ENCODE assay signal across 11 cellular contexts in the genomic region with DNA sequence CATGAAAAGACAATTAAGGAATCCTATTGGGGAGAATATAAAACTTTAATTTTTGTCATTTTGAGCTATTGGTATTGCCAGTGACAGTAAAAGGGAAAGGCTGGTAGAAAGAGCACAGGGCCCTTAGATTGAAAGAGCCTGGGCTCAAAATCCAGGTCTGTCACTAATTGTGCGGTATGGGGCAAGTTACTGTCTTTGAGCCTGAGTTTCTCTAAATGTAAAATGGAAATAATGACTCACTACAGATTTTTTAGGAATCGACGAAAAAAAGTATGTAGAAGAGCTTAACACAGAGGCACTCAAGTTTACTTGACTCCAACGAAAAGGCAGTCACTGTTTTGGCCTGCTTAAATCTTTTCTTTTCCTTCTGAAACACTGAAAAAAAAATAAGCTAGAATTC. TPM values are rescaled to one million over a fixed set of nuclear protein-coding genes. Genes with fewer than 3 reads are reported as not detected.
DNase-seq lines count a peak whose midpoint lies in the region; ATAC-seq, FAIRE-seq and TF ChIP-seq lines count a peak whose summit lies in the region.
"Had no signal": no experiment of that assay in that cellular context is flagged by ENCODE, and none has a peak within 500 bp of the region (broad histone marks: within the 10 kb centered on the region; RNA-seq: fewer than 3 reads in every experiment).

No MANE protein-coding gene starts in this region.

- peaks cover 20% of the 10 kb centered on the region for H3K36me3 Mint-ChIP-seq in MCF 10A (ENCODE audit: insufficient read depth, unreplicated experiment)

- H3K4me1 ChIP-seq in breast epithelium, result peaks cover 11 to 25% of the 10 kb centered on the region in 2 donors
- peaks cover 32% of the 10 kb centered on the region for H3K4me1 ChIP-seq in mesodermal cell (ENCODE audit: control insufficient read depth, insufficient read depth, low read length, poor library complexity, severe bottlenecking)
- peaks cover 3 to 86% (median 22%) of the 10 kb centered on the region in 4 donors for H3K4me1 ChIP-seq in Peyer's patch

- no peaks in the 10 kb centered on the region for H3K27me3 Mint-ChIP-seq in MCF 10A (ENCODE audit: insufficient read depth, unreplicated experiment)

- H3K4me3 ChIP-seq in breast epithelium, result no peak overlapping the region
- no peak overlapping the region for H3K4me3 ChIP-seq in mesodermal cell (ENCODE audit: extremely low read depth, insufficient read depth, low read length, poor library complexity, severe bottlenecking)
- H3K4me3 ChIP-seq in Peyer's patch, result no peak overlapping the region

- no peak overlapping the region for H3K4me3 Mint-ChIP-seq in MCF 10A (ENCODE audit: unreplicated experiment)

- H3K27me3 ChIP-seq in breast epithelium, result no peaks in the 10 kb centered on the region
- H3K27me3 ChIP-seq in Peyer's patch, result no peaks in the 10 kb centered on the region
- H3K27me3 ChIP-seq: BLaER1 treated with 17β-estradiol and CSF1 and Interleukin-3, amounts not matched to agents 10 nM and 100 nM had no signal

- DNase-seq in MCF 10A (ENCODE audit: unreplicated experiment), result no peak
- no peak for DNase-seq in breast epithelium (ENCODE audit: low spot score in 2 of 2)
- peak; percentile 31 for DNase-seq in amniotic stem cell (lab: John Stamatoyannopoulos, UW)
- no peak for DNase-seq in left colon
- no peak for DNase-seq in SIG-M5 (lab: John Stamatoyannopoulos, UW)
- DNase-seq in GM12892 (ENCODE audit: insufficient read length), result no peak
- DNase-seq in Peyer's patch, result no peak
- DNase-seq: erythroblast had no signal

- CTCF ChIA-PET in MCF 10A (lab: Yijun Ruan, JAX), result interaction anchor here (0.6 to 1.5 kb wide), 3 partner anchors 12 to 77 kb away, joined by 3 to 6 read pairs (median 4); no protein-coding TSS in a partner anchor

- no peak for FAIRE-seq in GM12892 (lab: Jason Lieb, UNC)

- H3K36me3 ChIP-seq in breast epithelium (no peaks in the 10 kb centered on the region), mesodermal cell (ENCODE audit: control insufficient read depth, insufficient read depth, low read length) (peaks cover 25% of the 10 kb centered on the region), Peyer's patch (no peaks in the 10 kb centered on the region)

- no peak for TF ChIP-seq CTCF in MCF 10A (IDR thresholded peaks at IDR 0.05; ENCODE audit: unreplicated experiment)
- no peak for TF ChIP-seq CTCF in breast epithelium (IDR thresholded peaks at IDR 0.05)
- no peak for TF ChIP-seq CTCF in Peyer's patch (IDR thresholded peaks at IDR 0.05)

- peaks cover 45% of the 10 kb centered on the region for H3K4me1 Mint-ChIP-seq in MCF 10A (ENCODE audit: insufficient read depth, unreplicated experiment)

- H3K9me3 ChIP-seq in breast epithelium, result no peaks in the 10 kb centered on the region
- no peaks in the 10 kb centered on the region for H3K9me3 ChIP-seq in mesodermal cell (ENCODE audit: control insufficient read depth, low read length)
- H3K9me3 ChIP-seq in Peyer's patch, result no peaks in the 10 kb centered on the region
- H3K9me3 ChIP-seq: BLaER1 treated with 17β-estradiol and CSF1 and Interleukin-3, amounts not matched to agents 10 nM and 100 nM had no signal

- no TSS peak for BruUV-seq in MCF 10A (replicated peaks; lab: Mats Ljungman, UMichigan)

- ATAC-seq in left colon, result no peak
- ATAC-seq: HCT116 had no signal

- no peaks in the 10 kb centered on the region for H3K9me3 Mint-ChIP-seq in MCF 10A (ENCODE audit: unreplicated experiment)

- 80 to 90% methylated on average over 1 to 4 of the region's 4 CpGs for WGBS in mesodermal cell (ENCODE audit: insufficient coverage in 2 of 2), 2 experiments

- no peak for TF ChIP-seq POLR2A in breast epithelium (IDR thresholded peaks at IDR 0.05)
- no peak for TF ChIP-seq POLR2A in GM12892 (IDR thresholded peaks at IDR 0.05; ENCODE audit: low read depth, low read length)
- no peak for TF ChIP-seq POLR2A in Peyer's patch (IDR thresholded peaks at IDR 0.05)

- peak overlapping the region; percentile 46 for H3K27ac Mint-ChIP-seq in MCF 10A (ENCODE audit: low read depth, unreplicated experiment)

- H3K27ac ChIP-seq in breast epithelium (peak overlapping the region in 1 of 2 donors; percentile 52), mesodermal cell (ENCODE audit: low read depth, low read length, severe bottlenecking) (peak overlapping the region; percentile 60), Peyer's patch (peak overlapping the region in 2 of 4 donors; percentile 2 to 14)

- POLR2A ChIA-PET in MCF 10A (lab: Yijun Ruan, JAX), result interaction anchor here (1.3 to 16.4 kb wide), 4 partner anchors 8 to 225 kb away, joined by 4 to 586 read pairs (median 8); partner anchors contain the start of genes ANKRD12, NDUFV2 and TWSG1

- intact Hi-C loops in MCF 10A (cut with micrococcal nuclease), result no loop called here
- intact Hi-C loops in breast epithelium (cut with DNase I; ENCODE audit: low total_unique reads), result no loop called here
- intact Hi-C loops in left colon (cut with DNase I, micrococcal nuclease), result no loop called here

RNA-seq across cellular contexts. Expression of gene NDUFV2, which starts 7.0 kb away (rescaled TPM):
- total RNA-seq in MCF 10A (2022), result 192 and 202 TPM in 2 replicates
- 100 to 1,000 TPM; 106 to 116 (median 113) TPM for total RNA-seq in breast epithelium
- 155 TPM for polyA plus RNA-seq in mesodermal cell (2013, experiment 1 of 2)
- 177 TPM for polyA plus RNA-seq in mesodermal cell (2013, experiment 2 of 2)
- total RNA-seq in left colon, result 100 to 1,000 TPM; 167 to 191 TPM
- 283 TPM for polyA plus RNA-seq in GM12892 (2012; ENCODE audit: missing spikeins)
- total RNA-seq in Peyer's patch, result 100 to 1,000 TPM in 2 of 4 donors, 10 to 100 TPM in 2; 83.3 to 132 (median 106) TPM

RNA-seq across cellular contexts. Expression of gene ANKRD12, which starts 27.1 kb away (rescaled TPM):
- total RNA-seq in MCF 10A (2022), result 25.3 and 36.7 TPM in 2 replicates
- total RNA-seq in breast epithelium, result 10 to 100 TPM; 47.7 to 66.9 (median 51.5) TPM
- polyA plus RNA-seq in mesodermal cell (2013, experiment 1 of 2), result 17.0 TPM
- polyA plus RNA-seq in mesodermal cell (2013, experiment 2 of 2), result 15.5 TPM
- total RNA-seq in left colon, result 10 to 100 TPM; 44.7 to 64.3 TPM
- polyA plus RNA-seq in GM12892 (2012; ENCODE audit: missing spikeins), result 21.2 TPM
- total RNA-seq in Peyer's patch, result 100 to 1,000 TPM in 1 of 4 donors, 10 to 100 TPM in 3; 39.9 to 172 (median 58.9) TPM
